ENCODE assay signal across 25 cellular contexts in the genomic region with DNA sequence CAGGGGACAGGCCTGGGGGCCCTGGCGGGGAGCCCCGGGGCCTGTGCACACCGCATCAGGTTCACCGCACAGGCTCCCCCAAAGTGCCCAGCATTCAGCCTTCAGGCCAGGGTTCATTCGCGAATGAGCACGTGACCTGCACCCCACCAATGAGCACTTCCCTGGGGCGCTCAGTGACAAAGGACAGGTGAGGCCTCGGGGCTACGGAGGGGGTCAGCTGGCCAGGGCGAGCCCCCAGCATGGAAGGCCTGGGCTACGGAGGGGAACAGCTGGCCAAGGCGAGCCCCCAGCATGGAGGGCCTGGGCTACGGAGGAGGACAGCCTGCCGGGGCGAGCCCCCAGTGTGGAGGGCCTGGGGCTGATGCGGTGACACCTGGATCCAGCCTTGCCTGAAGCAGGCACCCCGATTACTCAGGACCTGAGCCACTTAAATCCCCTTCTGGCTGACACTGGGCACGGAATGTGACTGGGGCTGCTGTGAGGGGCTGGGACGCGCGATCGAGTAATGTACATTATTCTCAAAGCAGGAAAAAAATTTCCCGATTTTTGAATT.
"Had no signal": no experiment of that assay in that cellular context is flagged by ENCODE, and none has a peak within 500 bp of the region (broad histone marks: within the 10 kb centered on the region; RNA-seq: fewer than 3 reads in every experiment).

No MANE protein-coding gene starts in this region.

- H3K27me3 ChIP-seq: adrenal gland, body of pancreas, breast epithelium, SJCRH30 had no signal

- FAIRE-seq: astrocyte, TTC549 had no signal

- DNase-seq: activated CD4-positive, alpha-beta T cell treated with anti-CD3 and anti-CD28 coated beads for 36 hours; activated CD4-positive, alpha-beta T cell treated with anti-CD3 and anti-CD28 coated beads, Interleukin-2, amount 10 ng/mL, durations not matched to agents 7 days and 5 days; activated CD4-positive, alpha-beta T cell treated with anti-CD3 and anti-CD28 coated beads, Interleukin-2, amount 50 U/mL, for 48 hours; activated CD8-positive, alpha-beta T cell treated with anti-CD3 and anti-CD28 coated beads, Interleukin-2, amount 10 ng/mL, durations not matched to agents 7 days and 5 days; activated gamma-delta T cell treated with Interleukin-2 at 50 U/mL for 16 hours; activated naive CD4-positive, alpha-beta T cell treated with anti-CD3 and anti-CD28 coated beads for 36 hours; activated T-cell treated with anti-CD3 and anti-CD28 coated beads for 4 hours; activated T-cell treated with anti-CD3 and anti-CD28 coated beads, Interleukin-2, amount 50 U/mL, for 4 hours; adrenal gland; body of pancreas; Karpas-422; NCI-H1105; NCI-H1417 treated with DMSO at 0.1 percent for 48 hours; NCI-H187 treated with DMSO at 0.1 percent for 48 hours; NCI-H2081 treated with DMSO at 0.1 percent for 48 hours; NCI-H226; NCI-H524 treated with DMSO at 0.1 percent for 48 hours; SHP77; SJCRH30 had no signal

- H3K9me3 ChIP-seq: adrenal gland, body of pancreas, breast epithelium, SJCRH30 had no signal

- ATAC-seq: activated CD4-positive, alpha-beta T cell treated with anti-CD3 and anti-CD28 coated beads for 36 hours; activated CD4-positive, CD25-positive, alpha-beta regulatory T cell treated with anti-CD3 and anti-CD28 coated beads, Interleukin-2, amount 50 U/mL, for 24 hours; activated CD8-positive, alpha-beta T cell treated with anti-CD3 and anti-CD28 coated beads, Interleukin-2, amount 10 ng/mL, durations not matched to agents 7 days and 5 days; activated naive CD4-positive, alpha-beta T cell treated with anti-CD3 and anti-CD28 coated beads, Interleukin-2, amount 50 U/mL, for 72 hours; activated T-cell treated with anti-CD3 and anti-CD28 coated beads, Interleukin-2, amount 50 U/mL, for 4 hours; body of pancreas had no signal

- H3K4me1 ChIP-seq: adrenal gland, body of pancreas, breast epithelium, SJCRH30 had no signal

- H3K36me3 ChIP-seq: breast epithelium had no signal

- H3K4me3 ChIP-seq: adrenal gland, body of pancreas, breast epithelium, SJCRH30, SK-N-MC had no signal

- H3K27ac ChIP-seq: adrenal gland, body of pancreas, breast epithelium, SJCRH30, SK-N-MC had no signal
